In the genomic region with DNA sequence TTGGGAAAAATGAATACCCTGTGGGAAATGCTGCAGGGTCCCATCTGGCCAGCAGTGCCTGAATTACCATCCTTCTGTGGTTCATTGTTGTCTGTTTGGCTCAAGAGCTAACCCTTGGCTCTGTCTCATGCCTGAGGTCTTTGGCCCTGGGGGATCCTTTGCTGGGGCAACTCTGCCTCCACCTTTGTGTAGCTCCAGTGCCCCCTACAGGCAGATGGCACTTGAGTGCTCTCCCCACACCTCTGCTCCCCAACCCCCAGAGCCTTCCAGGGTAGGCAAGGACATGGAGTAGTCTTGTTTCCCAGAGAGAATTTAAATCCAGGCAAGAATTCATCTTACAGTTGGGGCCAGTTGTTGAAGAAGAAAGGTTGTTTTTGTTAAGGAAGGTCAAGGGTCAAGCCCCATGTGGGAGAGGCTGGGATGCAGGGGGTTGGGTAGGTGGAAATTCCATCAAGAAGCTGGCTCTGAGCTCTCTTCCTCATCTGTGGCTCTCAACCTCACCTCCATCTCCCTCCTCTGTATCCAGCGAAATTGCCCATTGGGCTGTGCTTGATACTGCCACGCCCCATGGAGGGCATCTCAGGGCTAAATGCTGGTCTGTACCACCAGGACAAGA, we compare ENCODE assay signal across 1 cellular context.
TF ChIP-seq lines count a peak whose summit lies in the region.

No MANE protein-coding gene starts in this region.

TF ChIP-seq in H1, 55 proteins besides CTCF, POLR2A, EP300 and RAD21:
- TF ChIP-seq FOSL1 (IDR thresholded peaks at IDR 0.05; ENCODE audit: insufficient read depth, low read depth, low read length) (no peak), HDAC6 (IDR thresholded peaks at IDR 0.05; ENCODE audit: low read depth, low read length) (no peak)
- TF ChIP-seq, protein P1, sequence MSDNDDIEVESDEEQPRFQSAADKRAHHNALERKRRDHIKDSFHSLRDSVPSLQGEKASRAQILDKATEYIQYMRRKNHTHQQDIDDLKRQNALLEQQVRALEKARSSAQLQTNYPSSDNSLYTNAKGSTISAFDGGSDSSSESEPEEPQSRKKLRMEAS (IDR thresholded peaks at IDR 0.05), result 0 out of 2 replicates have a peak, but pooled peaks have one; percentile 25
TF ChIP-seq in H1: peak in this region for 1.
